ENCODE assay signal across 1 cellular context in the genomic region with DNA sequence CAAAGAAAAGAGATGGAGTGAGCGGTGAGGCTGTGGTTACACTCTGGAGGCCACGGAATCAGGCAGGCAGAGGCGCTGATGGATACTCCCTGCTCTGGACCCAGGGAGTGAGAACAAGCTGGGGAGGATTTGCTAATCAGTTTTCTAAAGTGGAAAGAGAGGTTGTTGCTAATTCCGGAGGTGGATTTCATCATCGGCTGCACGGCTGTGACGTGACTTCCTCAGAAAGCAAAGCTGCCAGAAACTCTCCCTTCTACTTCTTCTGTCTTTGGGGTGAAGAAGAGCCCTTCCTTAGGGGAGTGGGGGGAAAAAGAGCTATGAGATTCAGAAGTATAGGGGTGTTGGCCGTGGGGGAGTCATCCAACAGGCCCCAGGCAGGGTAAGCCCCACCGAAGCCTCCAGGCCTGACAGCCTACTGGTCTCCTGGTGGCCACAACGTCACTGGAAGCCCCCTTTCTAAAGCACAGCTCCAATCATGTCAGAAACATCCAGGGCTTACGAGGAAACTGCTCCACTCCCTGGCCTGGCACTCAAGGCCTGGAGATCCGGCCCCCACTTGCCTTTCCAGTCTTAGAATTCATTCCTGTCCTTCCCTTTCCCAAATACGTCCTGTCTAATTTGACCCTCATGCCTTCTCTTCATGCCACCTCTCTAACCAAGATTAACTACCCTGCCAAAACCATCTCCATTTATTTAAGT.
A peak's percentile ranks its signal among the peaks of the same experiment; 100 is the strongest.
TF ChIP-seq lines count a peak whose summit lies in the region.

No MANE protein-coding gene starts in this region.

TF ChIP-seq in K562, 482 proteins besides CTCF, POLR2A, EP300 and RAD21 (continued from another document and continues in another):
- TF ChIP-seq, protein P1, sequence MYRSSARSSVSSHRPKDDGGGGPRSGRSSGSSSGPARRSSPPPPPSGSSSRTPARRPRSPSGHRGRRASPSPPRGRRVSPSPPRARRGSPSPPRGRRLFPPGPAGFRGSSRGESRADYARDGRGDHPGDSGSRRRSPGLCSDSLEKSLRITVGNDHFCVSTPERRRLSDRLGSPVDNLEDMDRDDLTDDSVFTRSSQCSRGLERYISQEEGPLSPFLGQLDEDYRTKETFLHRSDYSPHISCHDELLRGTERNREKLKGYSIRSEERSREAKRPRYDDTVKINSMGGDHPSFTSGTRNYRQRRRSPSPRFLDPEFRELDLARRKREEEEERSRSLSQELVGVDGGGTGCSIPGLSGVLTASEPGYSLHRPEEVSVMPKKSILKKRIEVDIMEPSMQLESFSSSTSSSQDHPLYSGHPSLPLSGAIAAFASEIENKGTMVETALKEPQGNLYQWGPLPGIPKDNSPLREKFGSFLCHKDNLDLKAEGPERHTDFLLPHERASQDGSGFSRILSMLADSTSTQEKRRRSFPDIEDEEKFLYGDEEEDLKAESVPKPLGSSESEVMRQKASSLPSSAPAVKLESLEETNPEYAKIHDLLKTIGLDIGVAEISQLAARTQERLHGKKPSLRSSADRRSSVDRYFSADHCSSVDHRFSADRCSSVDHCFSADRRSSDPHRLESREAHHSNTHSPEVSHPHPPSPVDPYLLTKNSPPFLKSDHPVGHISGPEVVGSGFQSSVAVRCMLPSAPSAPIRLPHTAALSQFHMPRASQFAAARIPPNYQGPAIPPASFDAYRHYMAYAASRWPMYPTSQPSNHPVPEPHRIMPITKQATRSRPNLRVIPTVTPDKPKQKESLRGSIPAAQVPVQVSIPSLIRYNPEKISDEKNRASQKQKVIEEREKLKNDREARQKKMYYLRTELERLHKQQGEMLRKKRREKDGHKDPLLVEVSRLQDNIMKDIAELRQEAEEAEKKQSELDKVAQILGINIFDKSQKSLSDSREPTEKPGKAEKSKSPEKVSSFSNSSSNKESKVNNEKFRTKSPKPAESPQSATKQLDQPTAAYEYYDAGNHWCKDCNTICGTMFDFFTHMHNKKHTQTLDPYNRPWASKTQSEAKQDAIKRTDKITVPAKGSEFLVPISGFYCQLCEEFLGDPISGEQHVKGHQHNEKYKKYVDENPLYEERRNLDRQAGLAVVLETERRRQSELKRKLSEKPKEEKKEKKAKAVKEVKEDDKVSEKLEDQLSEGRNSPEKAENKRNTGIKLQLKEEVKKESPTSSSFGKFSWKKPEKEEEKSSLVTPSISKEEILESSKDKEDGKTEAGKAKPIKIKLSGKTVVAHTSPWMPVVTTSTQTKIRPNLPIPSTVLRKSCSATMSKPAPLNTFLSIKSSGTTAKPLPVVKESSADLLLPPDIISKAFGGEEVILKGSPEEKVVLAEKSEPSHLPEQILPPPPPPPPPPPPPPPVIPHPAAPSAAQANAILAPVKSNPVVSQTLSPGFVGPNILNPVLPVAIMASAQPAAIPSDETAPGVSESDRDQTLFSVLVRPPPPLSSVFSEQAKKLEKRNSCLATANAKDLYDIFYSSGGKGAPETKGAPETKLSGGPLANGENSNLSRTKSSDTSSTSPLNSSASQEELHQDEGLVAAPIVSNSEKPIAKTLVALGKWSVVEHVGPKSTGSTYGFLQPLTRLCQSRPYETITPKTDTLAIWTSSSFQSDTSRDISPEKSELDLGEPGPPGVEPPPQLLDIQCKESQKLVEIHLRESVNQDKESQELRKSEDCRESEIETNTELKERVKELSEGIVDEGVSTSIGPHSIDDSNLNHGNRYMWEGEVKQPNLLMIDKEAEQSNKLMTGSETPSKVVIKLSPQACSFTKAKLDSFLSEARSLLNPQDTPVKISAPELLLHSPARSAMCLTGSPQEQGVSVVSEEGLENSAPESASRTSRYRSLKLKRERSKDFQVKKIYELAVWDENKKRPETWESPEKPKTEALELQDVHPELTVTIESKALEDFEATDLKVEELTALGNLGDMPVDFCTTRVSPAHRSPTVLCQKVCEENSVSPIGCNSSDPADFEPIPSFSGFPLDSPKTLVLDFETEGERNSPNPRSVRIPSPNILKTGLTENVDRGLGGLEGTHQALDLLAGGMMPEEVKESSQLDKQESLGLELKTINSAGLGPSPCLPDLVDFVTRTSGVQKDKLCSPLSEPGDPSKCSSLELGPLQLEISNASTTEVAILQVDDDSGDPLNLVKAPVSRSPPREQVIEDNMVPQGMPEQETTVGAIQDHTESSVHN (IDR thresholded peaks at IDR 0.05; ENCODE audit: borderline replicate concordance in 1 of 2, low read depth in 1 of 2), result peak; percentile 66 to 78; a peak in 1 of 4 replicates
- peak; percentile 79; the same call in 1 of the 2 replicates for TF ChIP-seq SMARCA4 (IDR thresholded peaks at IDR 0.05)
- peak; percentile 33; the same call in 1 of the 2 replicates for TF ChIP-seq TCF3 (CRISPR knock-in tag; IDR thresholded peaks at IDR 0.05)
- TF ChIP-seq MECOM (CRISPR knock-in tag; IDR thresholded peaks at IDR 0.05), result peak; percentile 49; the same call in 1 of the 2 replicates
- TF ChIP-seq, protein P2, sequence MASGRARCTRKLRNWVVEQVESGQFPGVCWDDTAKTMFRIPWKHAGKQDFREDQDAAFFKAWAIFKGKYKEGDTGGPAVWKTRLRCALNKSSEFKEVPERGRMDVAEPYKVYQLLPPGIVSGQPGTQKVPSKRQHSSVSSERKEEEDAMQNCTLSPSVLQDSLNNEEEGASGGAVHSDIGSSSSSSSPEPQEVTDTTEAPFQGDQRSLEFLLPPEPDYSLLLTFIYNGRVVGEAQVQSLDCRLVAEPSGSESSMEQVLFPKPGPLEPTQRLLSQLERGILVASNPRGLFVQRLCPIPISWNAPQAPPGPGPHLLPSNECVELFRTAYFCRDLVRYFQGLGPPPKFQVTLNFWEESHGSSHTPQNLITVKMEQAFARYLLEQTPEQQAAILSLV (tag; IDR thresholded peaks at IDR 0.05), result peak; percentile 90
- TF ChIP-seq NCOA1 (IDR thresholded peaks at IDR 0.05; ENCODE audit: low read depth), result peak; percentile 58; the same call in 1 of the 2 replicates
- TF ChIP-seq, protein P3, sequence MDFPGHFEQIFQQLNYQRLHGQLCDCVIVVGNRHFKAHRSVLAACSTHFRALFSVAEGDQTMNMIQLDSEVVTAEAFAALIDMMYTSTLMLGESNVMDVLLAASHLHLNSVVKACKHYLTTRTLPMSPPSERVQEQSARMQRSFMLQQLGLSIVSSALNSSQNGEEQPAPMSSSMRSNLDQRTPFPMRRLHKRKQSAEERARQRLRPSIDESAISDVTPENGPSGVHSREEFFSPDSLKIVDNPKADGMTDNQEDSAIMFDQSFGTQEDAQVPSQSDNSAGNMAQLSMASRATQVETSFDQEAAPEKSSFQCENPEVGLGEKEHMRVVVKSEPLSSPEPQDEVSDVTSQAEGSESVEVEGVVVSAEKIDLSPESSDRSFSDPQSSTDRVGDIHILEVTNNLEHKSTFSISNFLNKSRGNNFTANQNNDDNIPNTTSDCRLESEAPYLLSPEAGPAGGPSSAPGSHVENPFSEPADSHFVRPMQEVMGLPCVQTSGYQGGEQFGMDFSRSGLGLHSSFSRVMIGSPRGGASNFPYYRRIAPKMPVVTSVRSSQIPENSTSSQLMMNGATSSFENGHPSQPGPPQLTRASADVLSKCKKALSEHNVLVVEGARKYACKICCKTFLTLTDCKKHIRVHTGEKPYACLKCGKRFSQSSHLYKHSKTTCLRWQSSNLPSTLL (IDR thresholded peaks at IDR 0.05), result no peak; the same call in 1 of the 2 replicates
- TF ChIP-seq, protein P4, sequence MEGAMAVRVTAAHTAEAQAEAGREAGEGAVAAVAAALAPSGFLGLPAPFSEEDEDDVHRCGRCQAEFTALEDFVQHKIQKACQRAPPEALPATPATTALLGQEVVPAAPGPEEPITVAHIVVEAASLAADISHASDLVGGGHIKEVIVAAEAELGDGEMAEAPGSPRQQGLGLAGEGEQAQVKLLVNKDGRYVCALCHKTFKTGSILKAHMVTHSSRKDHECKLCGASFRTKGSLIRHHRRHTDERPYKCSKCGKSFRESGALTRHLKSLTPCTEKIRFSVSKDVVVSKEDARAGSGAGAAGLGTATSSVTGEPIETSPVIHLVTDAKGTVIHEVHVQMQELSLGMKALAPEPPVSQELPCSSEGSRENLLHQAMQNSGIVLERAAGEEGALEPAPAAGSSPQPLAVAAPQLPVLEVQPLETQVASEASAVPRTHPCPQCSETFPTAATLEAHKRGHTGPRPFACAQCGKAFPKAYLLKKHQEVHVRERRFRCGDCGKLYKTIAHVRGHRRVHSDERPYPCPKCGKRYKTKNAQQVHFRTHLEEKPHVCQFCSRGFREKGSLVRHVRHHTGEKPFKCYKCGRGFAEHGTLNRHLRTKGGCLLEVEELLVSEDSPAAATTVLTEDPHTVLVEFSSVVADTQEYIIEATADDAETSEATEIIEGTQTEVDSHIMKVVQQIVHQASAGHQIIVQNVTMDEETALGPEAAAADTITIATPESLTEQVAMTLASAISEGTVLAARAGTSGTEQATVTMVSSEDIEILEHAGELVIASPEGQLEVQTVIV (CRISPR knock-in tag; IDR thresholded peaks at IDR 0.05; ENCODE audit: borderline replicate concordance), result peak; percentile 55; the same call in 1 of the 2 replicates
- peak; percentile 99 for TF ChIP-seq ZNF766 (CRISPR knock-in tag; conservative IDR thresholded peaks at IDR 0.05)
- TF ChIP-seq ZNF175 (CRISPR knock-in tag; IDR thresholded peaks at IDR 0.05; ENCODE audit: low read depth), result peak; percentile 95
- 0 out of 2 replicates have a peak, but pooled peaks have one; percentile 22 for TF ChIP-seq HCFC1 (IDR thresholded peaks at IDR 0.05; ENCODE audit: low read depth, low read length)
- peak; percentile 96 for TF ChIP-seq ZNF584 (CRISPR knock-in tag; IDR thresholded peaks at IDR 0.05; ENCODE audit: low read depth)
- TF ChIP-seq DDX20 (tag; IDR thresholded peaks at IDR 0.05; ENCODE audit: low read depth), result peak; percentile 74
- TF ChIP-seq HEY1 (CRISPR knock-in tag; IDR thresholded peaks at IDR 0.05; ENCODE audit: borderline replicate concordance), result no peak
- 0 out of 2 replicates have a peak, but pooled peaks have one; percentile 18 for TF ChIP-seq ZNF24 (IDR thresholded peaks at IDR 0.05)
- peak; percentile 71; the same call in 1 of the 2 replicates for TF ChIP-seq NFXL1 (CRISPR knock-in tag; IDR thresholded peaks at IDR 0.05)
- no peak for TF ChIP-seq ZNF354B (CRISPR knock-in tag; IDR thresholded peaks at IDR 0.05)
- no peak; the same call in 1 of the 2 replicates for TF ChIP-seq ZNF668 (CRISPR knock-in tag; IDR thresholded peaks at IDR 0.05)
- TF ChIP-seq TARDBP (IDR thresholded peaks at IDR 0.05), result peak; percentile 91
- TF ChIP-seq, protein P5, sequence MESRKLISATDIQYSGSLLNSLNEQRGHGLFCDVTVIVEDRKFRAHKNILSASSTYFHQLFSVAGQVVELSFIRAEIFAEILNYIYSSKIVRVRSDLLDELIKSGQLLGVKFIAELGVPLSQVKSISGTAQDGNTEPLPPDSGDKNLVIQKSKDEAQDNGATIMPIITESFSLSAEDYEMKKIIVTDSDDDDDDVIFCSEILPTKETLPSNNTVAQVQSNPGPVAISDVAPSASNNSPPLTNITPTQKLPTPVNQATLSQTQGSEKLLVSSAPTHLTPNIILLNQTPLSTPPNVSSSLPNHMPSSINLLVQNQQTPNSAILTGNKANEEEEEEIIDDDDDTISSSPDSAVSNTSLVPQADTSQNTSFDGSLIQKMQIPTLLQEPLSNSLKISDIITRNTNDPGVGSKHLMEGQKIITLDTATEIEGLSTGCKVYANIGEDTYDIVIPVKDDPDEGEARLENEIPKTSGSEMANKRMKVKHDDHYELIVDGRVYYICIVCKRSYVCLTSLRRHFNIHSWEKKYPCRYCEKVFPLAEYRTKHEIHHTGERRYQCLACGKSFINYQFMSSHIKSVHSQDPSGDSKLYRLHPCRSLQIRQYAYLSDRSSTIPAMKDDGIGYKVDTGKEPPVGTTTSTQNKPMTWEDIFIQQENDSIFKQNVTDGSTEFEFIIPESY (CRISPR knock-in tag; IDR thresholded peaks at IDR 0.05), result peak; percentile 41
- peak; percentile 96 for TF ChIP-seq ATF7 (IDR thresholded peaks at IDR 0.05)
- TF ChIP-seq RBFOX2 (IDR thresholded peaks at IDR 0.05; ENCODE audit: low read depth, low read length), result peak; percentile 70
- TF ChIP-seq ZNF76 (CRISPR knock-in tag; IDR thresholded peaks at IDR 0.05; ENCODE audit: borderline replicate concordance), result 0 out of 2 replicates have a peak, but pooled peaks have one; percentile 9
- peak; percentile 72; the same call in 1 of the 2 replicates for TF ChIP-seq SPI1 (IDR thresholded peaks at IDR 0.05; ENCODE audit: borderline replicate concordance, low read depth, low read length)
- TF ChIP-seq HDAC2 (IDR thresholded peaks at IDR 0.05), result peak; percentile 86
- TF ChIP-seq, protein P6, sequence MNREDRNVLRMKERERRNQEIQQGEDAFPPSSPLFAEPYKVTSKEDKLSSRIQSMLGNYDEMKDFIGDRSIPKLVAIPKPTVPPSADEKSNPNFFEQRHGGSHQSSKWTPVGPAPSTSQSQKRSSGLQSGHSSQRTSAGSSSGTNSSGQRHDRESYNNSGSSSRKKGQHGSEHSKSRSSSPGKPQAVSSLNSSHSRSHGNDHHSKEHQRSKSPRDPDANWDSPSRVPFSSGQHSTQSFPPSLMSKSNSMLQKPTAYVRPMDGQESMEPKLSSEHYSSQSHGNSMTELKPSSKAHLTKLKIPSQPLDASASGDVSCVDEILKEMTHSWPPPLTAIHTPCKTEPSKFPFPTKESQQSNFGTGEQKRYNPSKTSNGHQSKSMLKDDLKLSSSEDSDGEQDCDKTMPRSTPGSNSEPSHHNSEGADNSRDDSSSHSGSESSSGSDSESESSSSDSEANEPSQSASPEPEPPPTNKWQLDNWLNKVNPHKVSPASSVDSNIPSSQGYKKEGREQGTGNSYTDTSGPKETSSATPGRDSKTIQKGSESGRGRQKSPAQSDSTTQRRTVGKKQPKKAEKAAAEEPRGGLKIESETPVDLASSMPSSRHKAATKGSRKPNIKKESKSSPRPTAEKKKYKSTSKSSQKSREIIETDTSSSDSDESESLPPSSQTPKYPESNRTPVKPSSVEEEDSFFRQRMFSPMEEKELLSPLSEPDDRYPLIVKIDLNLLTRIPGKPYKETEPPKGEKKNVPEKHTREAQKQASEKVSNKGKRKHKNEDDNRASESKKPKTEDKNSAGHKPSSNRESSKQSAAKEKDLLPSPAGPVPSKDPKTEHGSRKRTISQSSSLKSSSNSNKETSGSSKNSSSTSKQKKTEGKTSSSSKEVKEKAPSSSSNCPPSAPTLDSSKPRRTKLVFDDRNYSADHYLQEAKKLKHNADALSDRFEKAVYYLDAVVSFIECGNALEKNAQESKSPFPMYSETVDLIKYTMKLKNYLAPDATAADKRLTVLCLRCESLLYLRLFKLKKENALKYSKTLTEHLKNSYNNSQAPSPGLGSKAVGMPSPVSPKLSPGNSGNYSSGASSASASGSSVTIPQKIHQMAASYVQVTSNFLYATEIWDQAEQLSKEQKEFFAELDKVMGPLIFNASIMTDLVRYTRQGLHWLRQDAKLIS (CRISPR knock-in tag; IDR thresholded peaks at IDR 0.05), result 0 out of 2 replicates have a peak, but pooled peaks have one; percentile 71
- peak; percentile 73; the same call in 1 of the 2 replicates for TF ChIP-seq ZNF197 (CRISPR knock-in tag; IDR thresholded peaks at IDR 0.05; ENCODE audit: low read depth)
- peak; percentile 82; the same call in 1 of the 2 replicates for TF ChIP-seq NFRKB (IDR thresholded peaks at IDR 0.05; ENCODE audit: low read depth)
- TF ChIP-seq, protein P7, sequence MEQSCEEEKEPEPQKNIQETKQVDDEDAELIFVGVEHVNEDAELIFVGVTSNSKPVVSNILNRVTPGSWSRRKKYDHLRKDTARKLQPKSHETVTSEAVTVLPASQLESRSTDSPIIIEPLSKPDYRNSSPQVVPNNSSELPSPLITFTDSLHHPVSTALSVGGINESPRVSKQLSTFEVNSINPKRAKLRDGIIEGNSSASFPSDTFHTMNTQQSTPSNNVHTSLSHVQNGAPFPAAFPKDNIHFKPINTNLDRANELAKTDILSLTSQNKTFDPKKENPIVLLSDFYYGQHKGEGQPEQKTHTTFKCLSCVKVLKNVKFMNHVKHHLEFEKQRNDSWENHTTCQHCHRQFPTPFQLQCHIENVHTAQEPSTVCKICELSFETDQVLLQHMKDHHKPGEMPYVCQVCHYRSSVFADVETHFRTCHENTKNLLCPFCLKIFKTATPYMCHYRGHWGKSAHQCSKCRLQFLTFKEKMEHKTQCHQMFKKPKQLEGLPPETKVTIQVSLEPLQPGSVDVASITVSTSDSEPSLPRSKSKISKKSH (CRISPR knock-in tag; IDR thresholded peaks at IDR 0.05), result peak; percentile 68; the same call in 1 of the 2 replicates
- TF ChIP-seq PTTG1 (tag; IDR thresholded peaks at IDR 0.05; ENCODE audit: low read depth), result peak; percentile 73
- TF ChIP-seq ZNF830 (CRISPR knock-in tag; IDR thresholded peaks at IDR 0.05), result 0 out of 2 replicates have a peak, but pooled peaks have one; percentile 69
- TF ChIP-seq FOXJ2 (tag; IDR thresholded peaks at IDR 0.05), result peak; percentile 77
